ENCODE assay signal across 12 cellular contexts in genomic region chr21:33950425-33951079, GRCh38. TPM values are rescaled to one million over a fixed set of nuclear protein-coding genes. Genes with fewer than 3 reads are reported as not detected.
DNase-seq lines count a peak whose midpoint lies in the region; ATAC-seq and TF ChIP-seq lines count a peak whose summit lies in the region.
"Had no signal": no experiment of that assay in that cellular context is flagged by ENCODE, and none has a peak within 500 bp of the region (broad histone marks: within the 10 kb centered on the region; RNA-seq: fewer than 3 reads in every experiment).

No MANE protein-coding gene starts in this region.

- H3K4me1 Mint-ChIP-seq in activated CD8-positive, alpha-beta T cell treated with anti-CD3 and anti-CD28 coated beads for 36 hours (ENCODE audit: low read depth), result peaks cover 75% of the 10 kb centered on the region
- peaks cover 41 to 84% (median 75%) of the 10 kb centered on the region in 4 donors for H3K4me1 Mint-ChIP-seq in naive thymus-derived CD8-positive, alpha-beta T cell

- peaks cover 8% of the 10 kb centered on the region for H3K9me3 Mint-ChIP-seq in activated CD8-positive, alpha-beta T cell treated with anti-CD3 and anti-CD28 coated beads for 36 hours
- H3K9me3 Mint-ChIP-seq in naive thymus-derived CD8-positive, alpha-beta T cell, result peaks cover 0 to 4% (median 0%) of the 10 kb centered on the region in 9 donors
- H3K9me3 Mint-ChIP-seq: nephron had no signal

- CTCF ChIA-PET in activated CD8-positive, alpha-beta T cell treated with anti-CD3 and anti-CD28 coated beads for 36 hours (lab: Charles Lee), result interaction anchor here (1.1 to 3.5 kb wide), 5 partner anchors 18 to 142 kb away, joined by 3 to 31 read pairs (median 7); no protein-coding TSS in a partner anchor

- H3K27ac Mint-ChIP-seq in activated CD8-positive, alpha-beta T cell treated with anti-CD3 and anti-CD28 coated beads for 36 hours, result peak overlapping the region; percentile 100
- H3K27ac Mint-ChIP-seq in naive thymus-derived CD8-positive, alpha-beta T cell, result peak overlapping the region; percentile 94 to 100 (median 98)
- H3K27ac Mint-ChIP-seq: nephron had no signal

- POLR2A ChIA-PET in activated CD8-positive, alpha-beta T cell treated with anti-CD3 and anti-CD28 coated beads for 36 hours (lab: Charles Lee), result interaction anchor here (1.1 to 7.9 kb wide), 10 partner anchors 8 to 123 kb away, joined by 4 to 160 read pairs (median 9); partner anchors contain the start of genes MRPS6 and SLC5A3
- POLR2A ChIA-PET in naive thymus-derived CD8-positive, alpha-beta T cell (lab: Charles Lee), result interaction anchor here (0.7 to 13.6 kb wide), 12 partner anchors 15 to 291 kb away, joined by 3 to 625 read pairs (median 10); partner anchors contain the start of genes MRPS6 and SLC5A3

- peak overlapping the region; percentile 75 for H3K4me3 Mint-ChIP-seq in activated CD8-positive, alpha-beta T cell treated with anti-CD3 and anti-CD28 coated beads for 36 hours
- H3K4me3 Mint-ChIP-seq in naive thymus-derived CD8-positive, alpha-beta T cell, result peak overlapping the region; percentile 66 to 91 (median 78)
- H3K4me3 Mint-ChIP-seq: nephron had no signal

- peak; percentile 12 for DNase-seq in stimulated activated CD4-positive, alpha-beta T cell treated with anti-CD3 and anti-CD28 coated beads, Interleukin-1b, Interleukin-23, amount 100 ng/mL, for 48 hours
- no peak for DNase-seq in stimulated activated CD4-positive, alpha-beta T cell treated with anti-CD3 and anti-CD28 coated beads, Interleukin-4, amount 100 ng/mL, for 24 hours
- DNase-seq in activated CD8-positive, alpha-beta T cell treated with anti-CD3 and anti-CD28 coated beads for 36 hours, result peak; percentile 52
- DNase-seq in naive thymus-derived CD8-positive, alpha-beta T cell, result no peak
- no peak for DNase-seq in GM19240 (ENCODE audit: insufficient read length, low spot score)
- DNase-seq in NCI-H226, result no peak
- DNase-seq in stimulated activated CD4-positive, alpha-beta T cell treated with anti-CD3 and anti-CD28 coated beads, Interleukin-12 subunit alpha, Interleukin-12 subunit beta, amount 100 ng/mL, for 4 hours, result no peak
- DNase-seq: AML-193, kidney, SW 1271 had no signal

- ATAC-seq in activated CD8-positive, alpha-beta T cell treated with anti-CD3 and anti-CD28 coated beads for 36 hours, result no peak
- no peak for ATAC-seq in naive thymus-derived CD8-positive, alpha-beta T cell
- no peak for ATAC-seq in GM18511 (IDR thresholded peaks at IDR 0.05; ENCODE audit: unreplicated experiment)

- intact Hi-C loops in activated CD8-positive, alpha-beta T cell treated with anti-CD3 and anti-CD28 coated beads for 36 hours (cut with micrococcal nuclease), result no loop called here

- H3K36me3 Mint-ChIP-seq in activated CD8-positive, alpha-beta T cell treated with anti-CD3 and anti-CD28 coated beads for 36 hours (ENCODE audit: low read depth), result peaks cover 50% of the 10 kb centered on the region
- H3K36me3 Mint-ChIP-seq in naive thymus-derived CD8-positive, alpha-beta T cell, result peaks cover 0 to 4% (median 3%) of the 10 kb centered on the region in 3 donors

- peaks cover 3% of the 10 kb centered on the region for H3K27me3 Mint-ChIP-seq in activated CD8-positive, alpha-beta T cell treated with anti-CD3 and anti-CD28 coated beads for 36 hours
- H3K27me3 Mint-ChIP-seq in naive thymus-derived CD8-positive, alpha-beta T cell, result no peaks in the 10 kb centered on the region

- no peak for TF ChIP-seq CTCF in activated CD8-positive, alpha-beta T cell treated with anti-CD3 and anti-CD28 coated beads for 36 hours (IDR thresholded peaks at IDR 0.05)

RNA-seq across cellular contexts. Expression of gene ATP5PO, which starts 34.9 kb away (rescaled TPM):
- total RNA-seq in activated CD8-positive, alpha-beta T cell treated with anti-CD3 and anti-CD28 coated beads for 36 hours, result 100 to 1,000 TPM; 234 to 241 TPM
- 100 to 1,000 TPM; 139 to 151 TPM for total RNA-seq in naive thymus-derived CD8-positive, alpha-beta T cell
- 100 to 1,000 TPM; 367 to 461 (median 455) TPM for polyA plus RNA-seq in naive thymus-derived CD8-positive, alpha-beta T cell

Comparison
In these comparisons a context has a peak if more than half of its experiments do, and no peak if none do; other contexts are left out.
1. DNase-seq: peak in stimulated activated CD4-positive, alpha-beta T cell treated with anti-CD3 and anti-CD28 coated beads, Interleukin-1b, Interleukin-23, amount 100 ng/mL, for 48 hours (single experiment) and activated CD8-positive, alpha-beta T cell treated with anti-CD3 and anti-CD28 coated beads for 36 hours (single experiment); none in stimulated activated CD4-positive, alpha-beta T cell treated with anti-CD3 and anti-CD28 coated beads, Interleukin-4, amount 100 ng/mL, for 24 hours (single experiment), naive thymus-derived CD8-positive, alpha-beta T cell (0 of 10), GM19240 (single experiment), NCI-H226 (single experiment) and stimulated activated CD4-positive, alpha-beta T cell treated with anti-CD3 and anti-CD28 coated beads, Interleukin-12 subunit alpha, Interleukin-12 subunit beta, amount 100 ng/mL, for 4 hours (single experiment).